20 cellular contexts compared by ENCODE assay signal in the genomic region with DNA sequence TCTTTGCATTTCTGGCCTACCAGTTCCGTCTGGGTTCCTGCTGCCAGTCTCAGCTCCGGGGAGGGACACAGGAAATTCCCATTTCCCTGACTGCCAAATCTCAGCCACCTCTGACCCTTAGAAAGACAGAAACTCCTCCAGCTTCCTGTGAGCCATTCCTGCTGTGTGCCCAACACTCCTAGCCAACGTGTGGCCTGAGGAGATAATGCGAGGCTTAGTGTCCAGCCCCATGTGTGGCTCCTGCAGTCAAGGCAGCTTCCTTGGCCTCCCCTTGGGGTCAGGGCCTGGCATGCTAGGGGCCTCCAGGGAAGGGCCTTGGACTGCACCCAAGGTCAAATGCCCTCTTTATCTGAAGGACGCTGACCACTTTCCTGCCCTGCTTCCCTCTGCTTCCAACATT. TPM values are rescaled to one million over a fixed set of nuclear protein-coding genes. Genes with fewer than 3 reads are reported as not detected.
DNase-seq lines count a peak whose midpoint lies in the region; ATAC-seq and TF ChIP-seq lines count a peak whose summit lies in the region.
"Had no signal": no experiment of that assay in that cellular context is flagged by ENCODE, and none has a peak within 500 bp of the region (broad histone marks: within the 10 kb centered on the region; RNA-seq: fewer than 3 reads in every experiment).

No MANE protein-coding gene starts in this region.

- no peak for DNase-seq in GM23338 (ENCODE audit: low spot score)
- peak; percentile 75 for DNase-seq in RPMI7951 (ENCODE audit: low read depth)
- peak; percentile 40 for DNase-seq in endodermal cell
- no peak for DNase-seq in neuronal stem cell (ENCODE audit: low spot score)
- DNase-seq in stimulated activated naive CD8-positive, alpha-beta T cell treated with anti-CD3 and anti-CD28 coated beads, Interleukin-15, Interleukin-2, amounts not matched to agents 100 U/mL and 50 U/mL, for 24 hours, result no peak
- DNase-seq in stimulated activated CD4-positive, alpha-beta T cell treated with anti-CD3 and anti-CD28 coated beads, Interleukin-2, amount 100 ng/mL, for 24 hours, result no peak
- no peak for DNase-seq in stimulated activated CD8-positive, alpha-beta memory T cell treated with anti-CD3 and anti-CD28 coated beads, Interleukin-4, amount 100 ng/mL, for 48 hours
- DNase-seq: ACHN; CD4-positive, alpha-beta T cell; DND-41; GF-D8; GOT3; KBM-7; NCI-H1092 treated with DMSO at 0.1 percent for 48 hours; NCI-H1694 treated with DMSO at 0.1 percent for 48 hours; NCI-H446; NCI-H748 treated with DMSO at 0.1 percent for 48 hours; SIG-M5 had no signal

- peak overlapping the region; percentile 17 for H3K18ac ChIP-seq in neuronal stem cell (ENCODE audit: low read length)

- no peak overlapping the region for H4K8ac ChIP-seq in neuronal stem cell (ENCODE audit: low read depth, low read length)

- peaks cover 4% of the 10 kb centered on the region; the same call in 2 of the 3 replicates for H3K4me1 Mint-ChIP-seq in GM23338
- no peaks in the 10 kb centered on the region for H3K4me1 Mint-ChIP-seq in endodermal cell

- H3K27me3 Mint-ChIP-seq in GM23338 (ENCODE audit: insufficient read depth, low read depth, poor library complexity) (peaks cover 14% of the 10 kb centered on the region), endodermal cell (ENCODE audit: insufficient read depth) (no peaks in the 10 kb centered on the region)

- H3K4me3 ChIP-seq in GM23338 (no peak overlapping the region), endodermal cell (ENCODE audit: low read length) (no peak overlapping the region), neuronal stem cell (ENCODE audit: low read length in 2 of 2) (no peak overlapping the region)

- H3K4me3 Mint-ChIP-seq in GM23338, result no peak overlapping the region
- no peak overlapping the region for H3K4me3 Mint-ChIP-seq in endodermal cell
- H3K4me3 Mint-ChIP-seq: CD4-positive, alpha-beta T cell had no signal

- no peaks in the 10 kb centered on the region for H3K79me1 ChIP-seq in neuronal stem cell (ENCODE audit: low read depth, low read length)

- H3K9ac ChIP-seq in endodermal cell (ENCODE audit: extremely low read depth, low read length, poor library complexity, severe bottlenecking) (no peak overlapping the region), neuronal stem cell (ENCODE audit: low read depth, low read length, poor library complexity) (no peak overlapping the region)

- H3K36me3 Mint-ChIP-seq in GM23338 (ENCODE audit: low read depth), result no peaks in the 10 kb centered on the region
- no peaks in the 10 kb centered on the region for H3K36me3 Mint-ChIP-seq in endodermal cell (ENCODE audit: low read depth)

- H2BK120ac ChIP-seq in neuronal stem cell (ENCODE audit: low read depth, low read length), result no peak overlapping the region

- no peaks in the 10 kb centered on the region for H4K20me1 ChIP-seq in GM23338 (replicated peaks; ENCODE audit: insufficient read depth)

- no peak overlapping the region for H3K23ac ChIP-seq in neuronal stem cell (ENCODE audit: low read depth, low read length, poor library complexity)

- no peak overlapping the region for H2BK15ac ChIP-seq in neuronal stem cell (ENCODE audit: low read length)

- H3K27ac ChIP-seq in GM23338 (ENCODE audit: low read depth) (no peak overlapping the region), endodermal cell (ENCODE audit: low read depth, low read length) (no peak overlapping the region), neuronal stem cell (replicated peaks; ENCODE audit: low read length) (no peak overlapping the region)
- H3K27ac ChIP-seq: HL-60 had no signal

- H3K9me2 ChIP-seq in GM23338 (ENCODE audit: insufficient read depth), result no peaks in the 10 kb centered on the region

- ATAC-seq in GM23338, result no peak
- no peak for ATAC-seq in stimulated activated naive CD8-positive, alpha-beta T cell treated with anti-CD3 and anti-CD28 coated beads, Interleukin-15, Interleukin-2, amounts not matched to agents 100 U/mL and 50 U/mL, for 24 hours
- ATAC-seq: Panc1 had no signal

- no peak overlapping the region for H2BK5ac ChIP-seq in neuronal stem cell (ENCODE audit: low read length)

- H3K9me3 ChIP-seq in endodermal cell (ENCODE audit: control insufficient read depth, low read length), result no peaks in the 10 kb centered on the region
- H3K9me3 ChIP-seq in neuronal stem cell (replicated peaks in 1 of 2; ENCODE audit: control insufficient read depth in 2 of 2, insufficient read depth in 1 of 2, low read depth in 1 of 2, low read length in 2 of 2), result peaks cover 0 to 2% of the 10 kb centered on the region in 2 donors

- no peak overlapping the region for H2BK12ac ChIP-seq in neuronal stem cell (ENCODE audit: low read length)

- H3K79me2 ChIP-seq in GM23338 (replicated peaks; ENCODE audit: insufficient read depth), result no peaks in the 10 kb centered on the region

- no peaks in the 10 kb centered on the region for H3F3A ChIP-seq in GM23338 (replicated peaks; ENCODE audit: low read depth)

- no peak overlapping the region for H3K14ac ChIP-seq in neuronal stem cell (ENCODE audit: low read length)

- no peaks in the 10 kb centered on the region for H3K36me3 ChIP-seq in GM23338 (ENCODE audit: insufficient read depth)
- H3K36me3 ChIP-seq in endodermal cell (ENCODE audit: control insufficient read depth, insufficient read depth, low read length), result no peaks in the 10 kb centered on the region
- no peaks in the 10 kb centered on the region for H3K36me3 ChIP-seq in neuronal stem cell (replicated peaks in 1 of 2; ENCODE audit: control insufficient read depth in 2 of 2, insufficient read depth in 2 of 2, low read length in 2 of 2)

- no peak overlapping the region for H3K27ac Mint-ChIP-seq in GM23338
- H3K27ac Mint-ChIP-seq in endodermal cell, result no peak overlapping the region
- H3K27ac Mint-ChIP-seq: CD4-positive, alpha-beta T cell had no signal

- H3K9me3 Mint-ChIP-seq in GM23338 (no peaks in the 10 kb centered on the region; the same call in 2 of the 3 replicates), endodermal cell (no peaks in the 10 kb centered on the region)
- H3K9me3 Mint-ChIP-seq: CD4-positive, alpha-beta T cell had no signal

- no peak overlapping the region for H4K91ac ChIP-seq in neuronal stem cell (ENCODE audit: low read depth, low read length, poor library complexity)

- H3K27me3 ChIP-seq in GM23338 (ENCODE audit: insufficient read depth) (no peaks in the 10 kb centered on the region), endodermal cell (ENCODE audit: control insufficient read depth, insufficient read depth, low read length, poor library complexity, severe bottlenecking) (peaks cover 7% of the 10 kb centered on the region), neuronal stem cell (ENCODE audit: control insufficient read depth in 3 of 3, insufficient read depth in 3 of 3, low read depth in 1 of 3, low read length in 3 of 3) (peaks cover 0 to 15% (median 0%) of the 10 kb centered on the region in 3 experiments)

- TF ChIP-seq CTCF in GM23338 (conservative IDR thresholded peaks at IDR 0.05; ENCODE audit: low read depth in 2 of 2), result no peak
- TF ChIP-seq CTCF in endodermal cell (conservative IDR thresholded peaks at IDR 0.05), result no peak

- no peak overlapping the region for H3K4ac ChIP-seq in neuronal stem cell (ENCODE audit: low read length)

- H3K4me1 ChIP-seq in GM23338 (ENCODE audit: insufficient read depth) (no peaks in the 10 kb centered on the region), endodermal cell (ENCODE audit: control insufficient read depth, insufficient read depth, low read length) (no peaks in the 10 kb centered on the region), neuronal stem cell (ENCODE audit: control insufficient read depth in 2 of 2, insufficient read depth in 1 of 2, low read depth in 1 of 2, low read length in 2 of 2) (peaks cover 0 to 7% of the 10 kb centered on the region in 2 donors)

- H3K4me2 ChIP-seq in GM23338 (no peak overlapping the region), neuronal stem cell (ENCODE audit: insufficient read depth, low read length, poor library complexity, severe bottlenecking) (no peak overlapping the region)

- peak overlapping the region; percentile 23; the same call in 1 of the 2 replicates for H2AFZ ChIP-seq in GM23338
- no peak overlapping the region for H2AFZ ChIP-seq in neuronal stem cell (ENCODE audit: low read length)

- WGBS in endodermal cell (ENCODE audit: insufficient coverage in 1 of 2, insufficient read length in 1 of 2), 2 experiments, result 69 to 76% methylated on average over 4 to 5 of the region's 5 CpGs
- no CpG with 5 or more reads among the region's 5 CpGs for WGBS in neuronal stem cell (ENCODE audit: extremely low coverage in 2 of 2, insufficient read length in 2 of 2, insufficient replicate concordance in 1 of 2), 2 donors

- H2AK5ac ChIP-seq in neuronal stem cell (ENCODE audit: low read depth, low read length), result no peak overlapping the region

TF ChIP-seq in GM23338, 12 proteins besides CTCF, POLR2A, EP300 and RAD21 (continues in another document):
- no peak for TF ChIP-seq STAT1 (IDR thresholded peaks at IDR 0.05; ENCODE audit: unreplicated experiment)
- TF ChIP-seq EZH2 (IDR thresholded peaks at IDR 0.05; ENCODE audit: low read depth, unreplicated experiment), result no peak
- TF ChIP-seq ZNF114 (CRISPR knock-in tag; IDR thresholded peaks at IDR 0.05), result no peak
- TF ChIP-seq, protein P1, sequence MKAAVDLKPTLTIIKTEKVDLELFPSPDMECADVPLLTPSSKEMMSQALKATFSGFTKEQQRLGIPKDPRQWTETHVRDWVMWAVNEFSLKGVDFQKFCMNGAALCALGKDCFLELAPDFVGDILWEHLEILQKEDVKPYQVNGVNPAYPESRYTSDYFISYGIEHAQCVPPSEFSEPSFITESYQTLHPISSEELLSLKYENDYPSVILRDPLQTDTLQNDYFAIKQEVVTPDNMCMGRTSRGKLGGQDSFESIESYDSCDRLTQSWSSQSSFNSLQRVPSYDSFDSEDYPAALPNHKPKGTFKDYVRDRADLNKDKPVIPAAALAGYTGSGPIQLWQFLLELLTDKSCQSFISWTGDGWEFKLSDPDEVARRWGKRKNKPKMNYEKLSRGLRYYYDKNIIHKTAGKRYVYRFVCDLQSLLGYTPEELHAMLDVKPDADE (IDR thresholded peaks at IDR 0.05), result no peak
- TF ChIP-seq JUNB (IDR thresholded peaks at IDR 0.05; ENCODE audit: unreplicated experiment), result no peak
- TF ChIP-seq POLR2AphosphoS5 (IDR thresholded peaks at IDR 0.05; ENCODE audit: low read depth), result no peak
- no peak for TF ChIP-seq CREB1 (CRISPR knock-in tag; IDR thresholded peaks at IDR 0.05; ENCODE audit: low read depth)
- TF ChIP-seq ZNF331 (CRISPR knock-in tag; IDR thresholded peaks at IDR 0.05; ENCODE audit: low read depth), result no peak

RNA-seq across cellular contexts. Expression of a gene that starts 45.1 kb away (rescaled TPM):
- total RNA-seq in GM23338 (2014; rRNA removed; shearing (Covaris generic)), result 1.6 and 1.8 TPM in 2 replicates
- polyA plus RNA-seq in GM23338 (2016; fragmentation: Nextera tagmentation; extraction: Ambion mirVana), result 2.3 and 2.5 TPM in 2 replicates
- 2.9 and 3.3 TPM in 2 replicates for total RNA-seq in RPMI7951 (2014; rRNA removed; shearing (Covaris generic))
- 1 to 10 TPM in 1 of 2 donors, under 1 TPM in 1; 0.90 to 1.5 TPM for total RNA-seq in endodermal cell
- polyA plus RNA-seq in endodermal cell (2013, experiment 1 of 2), result 6.6 TPM
- 5.8 TPM for polyA plus RNA-seq in endodermal cell (2013, experiment 2 of 2)
- polyA plus RNA-seq in neuronal stem cell (2013, experiment 1 of 2), result 1.4 TPM
- 1.6 TPM for polyA plus RNA-seq in neuronal stem cell (2013, experiment 2 of 2)

Comparison
In these comparisons a context has a peak if more than half of its experiments do, and no peak if none do; other contexts are left out.
1. DNase-seq: peak in RPMI7951 (single experiment) and endodermal cell (single experiment); none in GM23338 (single experiment), neuronal stem cell (single experiment), stimulated activated naive CD8-positive, alpha-beta T cell treated with anti-CD3 and anti-CD28 coated beads, Interleukin-15, Interleukin-2, amounts not matched to agents 100 U/mL and 50 U/mL, for 24 hours (single experiment), stimulated activated CD4-positive, alpha-beta T cell treated with anti-CD3 and anti-CD28 coated beads, Interleukin-2, amount 100 ng/mL, for 24 hours (0 of 2) and stimulated activated CD8-positive, alpha-beta memory T cell treated with anti-CD3 and anti-CD28 coated beads, Interleukin-4, amount 100 ng/mL, for 48 hours (single experiment).